In genomic region chr9:93491593-93492232, GRCh38 we compare ENCODE assay signal across 17 cellular contexts.
"Had no signal": no experiment of that assay in that cellular context is flagged by ENCODE, and none has a peak within 500 bp of the region (broad histone marks: within the 10 kb centered on the region; RNA-seq: fewer than 3 reads in every experiment).

No MANE protein-coding gene starts in this region.

- H3K36me3 ChIP-seq: breast epithelium had no signal

- DNase-seq: activated CD4-positive, alpha-beta T cell treated with anti-CD3 and anti-CD28 coated beads for 1 hour; activated CD8-positive, alpha-beta memory T cell treated with anti-CD3 and anti-CD28 coated beads, Interleukin-2, amount 50 U/mL, for 4 hours; activated naive CD4-positive, alpha-beta T cell; activated T-cell treated with anti-CD3 and anti-CD28 coated beads, Interleukin-2, amount 50 U/mL, for 24 hours; amniotic stem cell; endodermal cell; foreskin fibroblast; kidney; lower lobe of right lung; naive B cell; occipital lobe; stimulated activated CD4-positive, alpha-beta T cell treated with anti-CD3 and anti-CD28 coated beads, Interleukin-1b, Interleukin-23, amount 100 ng/mL, for 48 hours; stimulated activated naive CD8-positive, alpha-beta T cell treated with anti-CD3 and anti-CD28 coated beads, Interleukin-15, amount 100 ng/mL, for 72 hours; tibial artery had no signal

- H3K27me3 ChIP-seq: breast epithelium, tibial artery had no signal

- H3K4me3 ChIP-seq: breast epithelium, coronary artery, lower lobe of right lung, tibial artery had no signal

- H3K9me3 ChIP-seq: breast epithelium, lower lobe of right lung, tibial artery had no signal

- FAIRE-seq: kidney had no signal

- H3K4me1 ChIP-seq: breast epithelium had no signal

- ATAC-seq: activated T-helper 17 cell treated with anti-CD3 and anti-CD28 coated beads, Interleukin-2, amount 50 U/mL, for 72 hours; lower lobe of right lung; stimulated activated naive CD8-positive, alpha-beta T cell treated with anti-CD3 and anti-CD28 coated beads, Interleukin-15, amount 100 ng/mL, for 72 hours had no signal

- H3K27ac ChIP-seq: breast epithelium, coronary artery, lower lobe of right lung, tibial artery had no signal
